ENCODE assay signal across 2 cellular contexts in genomic region chr9:113573303-113573958, GRCh38.
TF ChIP-seq lines count a peak whose summit lies in the region.

No MANE protein-coding gene starts in this region.

TF ChIP-seq in IMR-90, 13 proteins besides CTCF, POLR2A, EP300 and RAD21:
- TF ChIP-seq MAZ (IDR thresholded peaks at IDR 0.05; ENCODE audit: borderline replicate concordance, low read depth, low read length) (no peak), FOS (IDR thresholded peaks at IDR 0.05; ENCODE audit: low read depth, low read length) (no peak), RFX5 (IDR thresholded peaks at IDR 0.05; ENCODE audit: low read depth, low read length) (no peak), BHLHE40 (IDR thresholded peaks at IDR 0.05; ENCODE audit: low read depth, low read length) (no peak), ELK1 (IDR thresholded peaks at IDR 0.05; ENCODE audit: borderline replicate concordance, low read depth, low read length) (no peak), RCOR1 (IDR thresholded peaks at IDR 0.05; ENCODE audit: insufficient replicate concordance, low read length) (no peak), MXI1 (IDR thresholded peaks at IDR 0.05; ENCODE audit: borderline replicate concordance, low read depth, low read length) (no peak), CHD1 (IDR thresholded peaks at IDR 0.05; ENCODE audit: low read depth, low read length) (no peak), MAFK (IDR thresholded peaks at IDR 0.05; ENCODE audit: low read depth, low read length) (no peak), CEBPB (IDR thresholded peaks at IDR 0.05; ENCODE audit: low read depth, low read length) (no peak), NFE2L2 (IDR thresholded peaks at IDR 0.05; ENCODE audit: low read depth, low read length) (no peak), SMC3 (IDR thresholded peaks at IDR 0.05; ENCODE audit: low read depth, low read length) (no peak), USF2 (IDR thresholded peaks at IDR 0.05; ENCODE audit: low read depth, low read length) (no peak)

TF ChIP-seq in H1, 55 proteins besides CTCF, POLR2A, EP300 and RAD21:
- no peak for TF ChIP-seq RFX5 (IDR thresholded peaks at IDR 0.05; ENCODE audit: borderline replicate concordance, low read depth, low read length)
- no peak for TF ChIP-seq ZNF274 (IDR thresholded peaks at IDR 0.05; ENCODE audit: borderline replicate concordance, extremely low read depth, low read length)
- TF ChIP-seq TAF7 (optimal IDR thresholded peaks at IDR 0.05; ENCODE audit: borderline replicate concordance, low read depth, low read length), result no peak
- no peak for TF ChIP-seq SIN3A (conservative IDR thresholded peaks at IDR 0.05 in 1 of 2, IDR thresholded peaks at IDR 0.05 in 1 of 2; ENCODE audit: low read depth in 1 of 2, low read length in 2 of 2)
- no peak for TF ChIP-seq CBX8 (IDR thresholded peaks at IDR 0.05; ENCODE audit: borderline replicate concordance, low read depth, low read length)
- TF ChIP-seq KDM1A (IDR thresholded peaks at IDR 0.05; ENCODE audit: borderline replicate concordance, low read length), result no peak
- no peak for TF ChIP-seq EGR1 (IDR thresholded peaks at IDR 0.05; ENCODE audit: borderline replicate concordance, low read depth, low read length)
- no peak for TF ChIP-seq TCF12 (IDR thresholded peaks at IDR 0.05; ENCODE audit: low read depth, low read length)
- TF ChIP-seq SAP30 (IDR thresholded peaks at IDR 0.05; ENCODE audit: insufficient read depth, insufficient replicate concordance, low read length), result no peak
- no peak for TF ChIP-seq ATF2 (IDR thresholded peaks at IDR 0.05; ENCODE audit: low read length)
- no peak for TF ChIP-seq KDM5A (IDR thresholded peaks at IDR 0.05; ENCODE audit: low read length)
